11 cellular contexts compared by ENCODE assay signal in the genomic region with DNA sequence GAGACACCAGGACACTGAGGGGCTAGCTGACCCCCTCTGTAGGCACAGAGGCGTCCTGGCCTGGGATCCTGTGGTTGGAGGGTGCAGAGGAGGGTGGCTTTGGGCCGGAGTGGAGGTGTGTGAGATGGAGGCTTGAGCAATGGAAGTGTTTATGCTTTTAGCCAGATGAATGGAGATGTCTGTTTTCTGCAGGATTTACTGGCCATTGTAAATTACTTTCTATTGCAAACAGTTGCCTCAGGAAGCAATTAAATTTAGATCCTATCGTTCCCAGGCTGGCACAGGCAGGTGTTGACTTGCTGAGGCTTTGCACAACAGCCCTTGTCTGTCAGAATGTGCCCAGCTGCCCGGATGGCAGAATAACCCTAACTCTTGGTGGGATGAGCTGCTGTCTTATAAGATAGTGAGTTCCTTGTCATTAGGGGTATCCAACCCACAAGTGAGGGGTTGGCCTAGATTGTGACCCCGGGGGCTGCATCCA. TPM values are rescaled to one million over a fixed set of nuclear protein-coding genes. Genes with fewer than 3 reads are reported as not detected.
DNase-seq lines count a peak whose midpoint lies in the region; ATAC-seq and TF ChIP-seq lines count a peak whose summit lies in the region.
"Had no signal": no experiment of that assay in that cellular context is flagged by ENCODE, and none has a peak within 500 bp of the region (broad histone marks: within the 10 kb centered on the region; RNA-seq: fewer than 3 reads in every experiment).

No MANE protein-coding gene starts in this region.

- peaks cover 27% of the 10 kb centered on the region for H3K36me3 Mint-ChIP-seq in activated CD4-positive, alpha-beta T cell treated with anti-CD3 and anti-CD28 coated beads for 36 hours (ENCODE audit: low read depth)

- no peaks in the 10 kb centered on the region for H3K27me3 Mint-ChIP-seq in activated CD4-positive, alpha-beta T cell treated with anti-CD3 and anti-CD28 coated beads for 36 hours

- ATAC-seq in activated CD4-positive, alpha-beta T cell treated with anti-CD3 and anti-CD28 coated beads for 36 hours: no peak
- ATAC-seq in gastroesophageal sphincter: no peak
- ATAC-seq in HG02885 (IDR thresholded peaks at IDR 0.05; ENCODE audit: poor library complexity, unreplicated experiment): no peak

- TF ChIP-seq EP300 in gastroesophageal sphincter (IDR thresholded peaks at IDR 0.05) (no peak), transverse colon (IDR thresholded peaks at IDR 0.05; ENCODE audit: low read depth) (no peak)

- H3K27me3 ChIP-seq in Peyer's patch: no peaks in the 10 kb centered on the region
- no peaks in the 10 kb centered on the region for H3K27me3 ChIP-seq in gastroesophageal sphincter
- H3K27me3 ChIP-seq in transverse colon: no peaks in the 10 kb centered on the region

- peak overlapping the region in 3 of 4 donors; percentile 38 to 85 (median 43) for H3K27ac ChIP-seq in Peyer's patch
- H3K27ac ChIP-seq in gastroesophageal sphincter: peak overlapping the region in 3 of 4 donors; percentile 95 to 100 (median 100)
- peak overlapping the region; percentile 83 to 89 (median 86) for H3K27ac ChIP-seq in transverse colon

- H3K9me3 Mint-ChIP-seq in activated CD4-positive, alpha-beta T cell treated with anti-CD3 and anti-CD28 coated beads for 36 hours (ENCODE audit: low read depth): no peaks in the 10 kb centered on the region

- no peak for TF ChIP-seq POLR2A in Peyer's patch (IDR thresholded peaks at IDR 0.05)
- no peak for TF ChIP-seq POLR2A in gastroesophageal sphincter (IDR thresholded peaks at IDR 0.05)
- no peak for TF ChIP-seq POLR2A in transverse colon (IDR thresholded peaks at IDR 0.05)

- H3K9me3 ChIP-seq in Peyer's patch (no peaks in the 10 kb centered on the region), gastroesophageal sphincter (no peaks in the 10 kb centered on the region), transverse colon (no peaks in the 10 kb centered on the region)

- H3K4me1 Mint-ChIP-seq in activated CD4-positive, alpha-beta T cell treated with anti-CD3 and anti-CD28 coated beads for 36 hours: peaks cover 67% of the 10 kb centered on the region

- TF ChIP-seq CTCF in Peyer's patch (IDR thresholded peaks at IDR 0.05) (no peak), gastroesophageal sphincter (IDR thresholded peaks at IDR 0.05) (no peak), transverse colon (IDR thresholded peaks at IDR 0.05) (no peak)

- CTCF ChIA-PET in activated CD4-positive, alpha-beta T cell treated with anti-CD3 and anti-CD28 coated beads for 36 hours (lab: Charles Lee): interaction anchor here (0.6 to 1.9 kb wide), 4 partner anchors 8 to 211 kb away, joined by 3 to 10 read pairs (median 3); no protein-coding TSS in a partner anchor

- intact Hi-C loops in activated CD4-positive, alpha-beta T cell treated with anti-CD3 and anti-CD28 coated beads for 36 hours (cut with DNase I, micrococcal nuclease): loop anchor here (5.0 to 10.0 kb wide), 8 partner anchors 103 to 1930 kb away; partner anchors contain the start of genes ACTR1B (in 1 of the 2), ANKRD36 (in 1 of the 2), DUSP2 (in 1 of the 2) and KANSL3 (in 1 of the 2)
- intact Hi-C loops in transverse colon (cut with DNase I; ENCODE audit: low total_unique reads): no loop called here

- H3K4me3 Mint-ChIP-seq in activated CD4-positive, alpha-beta T cell treated with anti-CD3 and anti-CD28 coated beads for 36 hours: no peak overlapping the region

- DNase-seq in activated CD4-positive, alpha-beta T cell treated with anti-CD3 and anti-CD28 coated beads for 36 hours: peak; percentile 3
- DNase-seq in activated CD4-positive, alpha-beta T cell treated with anti-CD3 and anti-CD28 coated beads for 1 hour: no peak
- DNase-seq in Peyer's patch (no peak), transverse colon (no peak), midbrain (lab: John Stamatoyannopoulos, UW) (no peak)
- no peak for DNase-seq in stimulated activated CD4-positive, alpha-beta T cell treated with anti-CD3 and anti-CD28 coated beads, Interleukin-12 subunit alpha, Interleukin-12 subunit beta, amount 100 ng/mL, for 4 hours
- DNase-seq: NCI-H446 treated with DMSO at 0.1 percent for 48 hours; stimulated activated CD4-positive, alpha-beta T cell treated with anti-CD3 and anti-CD28 coated beads, Interleukin-1b, Interleukin-23, amount 100 ng/mL, for 48 hours had no signal

- in situ Hi-C loops in transverse colon (cut with MboI; ENCODE audit: low pct_ligation_motif_present in 1 of 4, low pct_unique_long_range_greater_than_20kb in 1 of 4, low sequenced_read_pairs in 3 of 4): no loop called here

- POLR2A ChIA-PET in activated CD4-positive, alpha-beta T cell treated with anti-CD3 and anti-CD28 coated beads for 36 hours (lab: Charles Lee): interaction anchor here (0.6 kb wide), 1 partner anchor 21 kb away, joined by 3 read pairs; no protein-coding TSS in a partner anchor

- H3K4me3 ChIP-seq in Peyer's patch: no peak overlapping the region
- H3K4me3 ChIP-seq in gastroesophageal sphincter: no peak overlapping the region
- no peak overlapping the region for H3K4me3 ChIP-seq in transverse colon

- no peak overlapping the region for H3K27ac Mint-ChIP-seq in activated CD4-positive, alpha-beta T cell treated with anti-CD3 and anti-CD28 coated beads for 36 hours

- WGBS in gastroesophageal sphincter (ENCODE audit: low coverage in 1 of 2), 2 donors: 14 to 22% methylated on average over 3 of the region's 5 CpGs
- 0 to 41% methylated on average over 1 to 5 of the region's 5 CpGs for WGBS in transverse colon (ENCODE audit: low coverage in 1 of 2), 2 donors

- H3K4me1 ChIP-seq in Peyer's patch (peaks cover 4 to 57% (median 16%) of the 10 kb centered on the region in 4 donors), gastroesophageal sphincter (peaks cover 5 to 90% (median 54%) of the 10 kb centered on the region in 3 donors), transverse colon (peaks cover 37 to 79% (median 71%) of the 10 kb centered on the region in 4 donors)

- H3K36me3 ChIP-seq in Peyer's patch (no peaks in the 10 kb centered on the region), gastroesophageal sphincter (no peaks in the 10 kb centered on the region), transverse colon (no peaks in the 10 kb centered on the region)

RNA-seq across cellular contexts. Expression of gene ARID5A, which starts 1.8 kb away (rescaled TPM):
- total RNA-seq in activated CD4-positive, alpha-beta T cell treated with anti-CD3 and anti-CD28 coated beads for 36 hours: 100 to 1,000 TPM; 179 to 191 TPM
- total RNA-seq in Peyer's patch (10 to 100 TPM in 3 of 4 donors, 1 to 10 TPM in 1; 3.9 to 44.6 (median 16.9) TPM), gastroesophageal sphincter (10 to 100 TPM; 40.0 to 98.5 (median 53.9) TPM), transverse colon (100 to 1,000 TPM in 1 of 4 donors, 10 to 100 TPM in 2, 1 to 10 TPM in 1; 9.8 to 113 (median 18.1) TPM)

RNA-seq across cellular contexts. Expression of gene NEURL3, which starts 29.6 kb away (rescaled TPM):
- total RNA-seq in activated CD4-positive, alpha-beta T cell treated with anti-CD3 and anti-CD28 coated beads for 36 hours: under 1 TPM; 0.33 to 0.41 TPM
- 10 to 100 TPM in 2 of 4 donors, 1 to 10 TPM in 1, not detected in 1; 1.7 to 23.6 (median 20.2) TPM for total RNA-seq in Peyer's patch
- not detected for total RNA-seq in gastroesophageal sphincter
- total RNA-seq in transverse colon: 1 to 10 TPM in 2 of 4 donors, under 1 TPM in 1, not detected in 1; 0.32 to 7.9 (median 7.0) TPM
- total RNA-seq: HT1080 had no signal

Comparison
In these comparisons a context has a peak if more than half of its experiments do, and no peak if none do; other contexts are left out.
1. H3K27ac ChIP-seq: peak in every context shown above with its lines; median percentile 100 in gastroesophageal sphincter; 86 in transverse colon; 43 in Peyer's patch.